Comparison of ENCODE assay signal across 7 cellular contexts in genomic region chr11:64233913-64234839, GRCh38. TPM values are rescaled to one million over a fixed set of nuclear protein-coding genes. Genes with fewer than 3 reads are reported as not detected.
DNase-seq lines count a peak whose midpoint lies in the region; ATAC-seq and TF ChIP-seq lines count a peak whose summit lies in the region.

Gene VEGFB, plus strand, starts transcription at chr11:64234584. Its CDS starts 250 bp downstream, at chr11:64234834.

- H3K4me3 ChIP-seq in right atrium auricular region, result peak within 1 kb of the TSS; percentile 69 to 75

- H3K27me3 ChIP-seq in right atrium auricular region, result no peaks in the 10 kb centered on the region

- peak within 1 kb of the TSS; percentile 82 for H3K27ac ChIP-seq in angular gyrus (ENCODE audit: low read depth, low read length)
- H3K27ac ChIP-seq in right atrium auricular region, result peak within 1 kb of the TSS; percentile 89 to 90

- no peak for TF ChIP-seq CTCF in right atrium auricular region (IDR thresholded peaks at IDR 0.05)

- no peaks in the 10 kb centered on the region for H3K9me3 ChIP-seq in right atrium auricular region

- peak within 1 kb of the TSS; percentile 79 to 92 (median 84) for H3K4me3 Mint-ChIP-seq in T-cell

- H3K4me1 ChIP-seq in right atrium auricular region, result peaks cover 0 to 72% of the 10 kb centered on the region in 2 donors

- POLR2A ChIA-PET in T-cell (lab: Charles Lee), result no interaction called here

- peaks cover 6% of the 10 kb centered on the region for H3K36me3 ChIP-seq in right atrium auricular region

- H3K4me1 Mint-ChIP-seq in T-cell, result peaks cover 41 to 49% (median 43%) of the 10 kb centered on the region in 3 donors

- H3K27me3 Mint-ChIP-seq in T-cell, result no peaks in the 10 kb centered on the region

- peak within 1 kb of the TSS; percentile 72 to 88 for H3K27ac Mint-ChIP-seq in T-cell

- no peaks in the 10 kb centered on the region for H3K9me3 Mint-ChIP-seq in T-cell

- ATAC-seq in GM18498 (IDR thresholded peaks at IDR 0.05; ENCODE audit: unreplicated experiment) (peak; percentile 47), HG03521 (IDR thresholded peaks at IDR 0.05; ENCODE audit: unreplicated experiment) (peak; percentile 39), T-cell (replicated peaks in 1 of 4) (peak; percentile 67 to 74 (median 69)), GM19452 (IDR thresholded peaks at IDR 0.05; ENCODE audit: unreplicated experiment) (no peak)

- H3K36me3 Mint-ChIP-seq in T-cell, result no peaks in the 10 kb centered on the region

- CTCF ChIA-PET in T-cell (lab: Charles Lee), result no interaction called here

- DNase-seq in T-cell (peak in 29 of 34 experiments; percentile 30 to 74 (median 54)), right atrium auricular region (ENCODE audit: low spot score) (no peak), pulmonary artery endothelial cell (ENCODE audit: low read depth, low spot score) (no peak)

RNA-seq across cellular contexts. Expression of gene VEGFB, which starts in this region (rescaled TPM):
- total RNA-seq in T-cell, result 10 to 100 TPM; 47.9 to 80.7 (median 76.0) TPM
- 100 to 1,000 TPM; 153 to 201 TPM for total RNA-seq in right atrium auricular region
- total RNA-seq in pulmonary artery endothelial cell, result 18.4 and 18.7 TPM in 2 replicates

Comparison
In these comparisons a context has a peak if more than half of its experiments do, and no peak if none do; other contexts are left out.
1. DNase-seq: peak in T-cell (29 of 34); none in right atrium auricular region (single experiment) and pulmonary artery endothelial cell (single experiment).